In genomic region chr15:69751575-69751974, GRCh38 we compare ENCODE assay signal across 26 cellular contexts.
DNase-seq lines count a peak whose midpoint lies in the region; ATAC-seq, FAIRE-seq and TF ChIP-seq lines count a peak whose summit lies in the region.
"Had no signal": no experiment of that assay in that cellular context is flagged by ENCODE, and none has a peak within 500 bp of the region (broad histone marks: within the 10 kb centered on the region; RNA-seq: fewer than 3 reads in every experiment).

No MANE protein-coding gene starts in this region.

- H3K27ac Mint-ChIP-seq in activated CD4-positive, alpha-beta memory T cell treated with anti-CD3 and anti-CD28 coated beads for 36 hours = peak overlapping the region; percentile 55
- H3K27ac Mint-ChIP-seq in activated CD4-positive, alpha-beta memory T cell treated with anti-CD3 and anti-CD28 coated beads, Interleukin-2, amount 10 ng/mL, durations not matched to agents 7 days and 5 days = no peak overlapping the region
- H3K27ac Mint-ChIP-seq: dendritic cell treated with granulocyte-macrophage colony-stimulating factor and Interleukin-4, amounts not matched to agents 40 ng/mL and 50 ng/mL, for 4 days; stimulated activated memory B cell treated with anti-CD40 and anti-IgM and Interleukin-4, amounts not matched to agents 10 μg/mL and 1 μg/mL and 100 μg/mL, for 72 hours had no signal

- no peaks in the 10 kb centered on the region for H3K27me3 ChIP-seq in small intestine (ENCODE audit: control insufficient read depth in 2 of 2, insufficient read depth in 2 of 2, low read length in 2 of 2)
- H3K27me3 ChIP-seq: BE2C had no signal

- POLR2A ChIA-PET in activated CD4-positive, alpha-beta memory T cell treated with anti-CD3 and anti-CD28 coated beads for 36 hours (lab: Charles Lee) = interaction anchor here (0.9 kb wide), 1 partner anchor 9 kb away, joined by 3 read pairs; no protein-coding TSS in a partner anchor
- POLR2A ChIA-PET in activated CD4-positive, alpha-beta memory T cell treated with anti-CD3 and anti-CD28 coated beads, Interleukin-2, amount 10 ng/mL, durations not matched to agents 7 days and 5 days (lab: Charles Lee) = interaction anchor here (0.7 to 10.6 kb wide), 3 partner anchors 37 to 345 kb away, joined by 3 to 144 read pairs (median 3); partner anchors contain the start of gene TLE3

- intact Hi-C loops in activated CD4-positive, alpha-beta memory T cell treated with anti-CD3 and anti-CD28 coated beads for 36 hours (cut with micrococcal nuclease) = loop anchor here (10.0 kb wide), 1 partner anchor 503 kb away; no protein-coding TSS in a partner anchor

- no peak for TF ChIP-seq CTCF in fibroblast of mammary gland (conservative IDR thresholded peaks at IDR 0.05; ENCODE audit: control insufficient read depth, insufficient read depth, low read depth, low read length)

- H3K4me3 ChIP-seq in fibroblast of mammary gland (ENCODE audit: control insufficient read depth, low read depth, low read length) = no peak overlapping the region
- H3K4me3 ChIP-seq in small intestine (ENCODE audit: low read depth in 1 of 2, low read length in 2 of 2) = no peak overlapping the region
- H3K4me3 ChIP-seq: K562, smooth muscle cell had no signal

- no peaks in the 10 kb centered on the region for H3K4me1 ChIP-seq in small intestine (ENCODE audit: control insufficient read depth in 2 of 2, insufficient read depth in 1 of 2, low read depth in 1 of 2, low read length in 1 of 2)
- H3K4me1 ChIP-seq: BE2C had no signal

- peaks cover 65% of the 10 kb centered on the region for H3K4me1 Mint-ChIP-seq in activated CD4-positive, alpha-beta memory T cell treated with anti-CD3 and anti-CD28 coated beads for 36 hours (ENCODE audit: low read depth)
- H3K4me1 Mint-ChIP-seq in activated CD4-positive, alpha-beta memory T cell treated with anti-CD3 and anti-CD28 coated beads, Interleukin-2, amount 10 ng/mL, durations not matched to agents 7 days and 5 days = peaks cover 38% of the 10 kb centered on the region

- ATAC-seq in HG02623 (IDR thresholded peaks at IDR 0.05; ENCODE audit: unreplicated experiment) = no peak
- ATAC-seq in GM21390 (IDR thresholded peaks at IDR 0.05; ENCODE audit: unreplicated experiment) = no peak
- ATAC-seq in GM21717 (IDR thresholded peaks at IDR 0.05; ENCODE audit: unreplicated experiment) = no peak
- ATAC-seq: activated T-cell treated with anti-CD3 and anti-CD28 coated beads, Interleukin-2, amount 50 U/mL, for 4 hours; K562; stimulated activated memory B cell treated with anti-CD40 and anti-IgM and Interleukin-4, amounts not matched to agents 10 μg/mL and 1 μg/mL and 100 μg/mL, for 72 hours had no signal

- H3K9me3 Mint-ChIP-seq in activated CD4-positive, alpha-beta memory T cell treated with anti-CD3 and anti-CD28 coated beads for 36 hours = peaks cover 15% of the 10 kb centered on the region
- H3K9me3 Mint-ChIP-seq in activated CD4-positive, alpha-beta memory T cell treated with anti-CD3 and anti-CD28 coated beads, Interleukin-2, amount 10 ng/mL, durations not matched to agents 7 days and 5 days = peaks cover 32% of the 10 kb centered on the region

- peaks cover 19% of the 10 kb centered on the region for H3K36me3 Mint-ChIP-seq in activated CD4-positive, alpha-beta memory T cell treated with anti-CD3 and anti-CD28 coated beads for 36 hours
- peaks cover 45% of the 10 kb centered on the region for H3K36me3 Mint-ChIP-seq in activated CD4-positive, alpha-beta memory T cell treated with anti-CD3 and anti-CD28 coated beads, Interleukin-2, amount 10 ng/mL, durations not matched to agents 7 days and 5 days (ENCODE audit: low read depth)

- no peak overlapping the region for H3K27ac ChIP-seq in small intestine (ENCODE audit: low read depth in 1 of 2, low read length in 1 of 2)

- no peaks in the 10 kb centered on the region for H3K9me3 ChIP-seq in small intestine (ENCODE audit: control insufficient read depth, low read depth)
- H3K9me3 ChIP-seq: BE2C had no signal

- FAIRE-seq in small intestine (lab: Jason Lieb, UNC) = no peak
- FAIRE-seq: A204.1, endometrium, GM12891, K562 had no signal

- no peak for DNase-seq in activated CD4-positive, alpha-beta memory T cell treated with anti-CD3 and anti-CD28 coated beads for 36 hours
- DNase-seq in activated CD4-positive, alpha-beta memory T cell treated with anti-CD3 and anti-CD28 coated beads, Interleukin-2, amount 10 ng/mL, durations not matched to agents 7 days and 5 days = no peak
- DNase-seq in M059J (ENCODE audit: low read depth) = peak; percentile 25
- DNase-seq in fibroblast of mammary gland (ENCODE audit: low read depth) = peak; percentile 24
- DNase-seq in small intestine = peak; percentile 54
- DNase-seq: activated CD4-positive, CD25-positive, alpha-beta regulatory T cell treated with anti-CD3 and anti-CD28 coated beads, Interleukin-2, amount 50 U/mL, for 72 hours; activated naive CD4-positive, alpha-beta T cell treated with Interleukin-2 at 50 U/mL for 16 hours; activated T-cell treated with anti-CD3 and anti-CD28 coated beads, Interleukin-2, amount 50 U/mL, for 4 hours; anterior cingulate cortex; BE2C; caudate nucleus; DMS79 treated with DMSO at 0.1 percent for 48 hours; NCI-H1417 treated with DMSO at 0.1 percent for 48 hours; NCI-H2081 treated with DMSO at 0.1 percent for 48 hours; nucleus accumbens; SHP77 had no signal

- WGBS in small intestine, 3 donors = 21 to 48% (median 32%) methylated on average over 5 of the region's 5 CpGs

- H3K27me3 Mint-ChIP-seq in activated CD4-positive, alpha-beta memory T cell treated with anti-CD3 and anti-CD28 coated beads for 36 hours = peaks cover 11% of the 10 kb centered on the region
- H3K27me3 Mint-ChIP-seq in activated CD4-positive, alpha-beta memory T cell treated with anti-CD3 and anti-CD28 coated beads, Interleukin-2, amount 10 ng/mL, durations not matched to agents 7 days and 5 days = peaks cover 26% of the 10 kb centered on the region
- H3K27me3 Mint-ChIP-seq: stimulated activated memory B cell treated with anti-CD40 and anti-IgM and Interleukin-4, amounts not matched to agents 10 μg/mL and 1 μg/mL and 100 μg/mL, for 72 hours had no signal

- no peak overlapping the region for H3K4me3 Mint-ChIP-seq in activated CD4-positive, alpha-beta memory T cell treated with anti-CD3 and anti-CD28 coated beads for 36 hours
- H3K4me3 Mint-ChIP-seq in activated CD4-positive, alpha-beta memory T cell treated with anti-CD3 and anti-CD28 coated beads, Interleukin-2, amount 10 ng/mL, durations not matched to agents 7 days and 5 days = no peak overlapping the region
- H3K4me3 Mint-ChIP-seq: activated T-cell treated with anti-CD3 and anti-CD28 coated beads, Interleukin-2, amount 50 U/mL, for 4 hours; dendritic cell treated with granulocyte-macrophage colony-stimulating factor and Interleukin-4, amounts not matched to agents 40 ng/mL and 50 ng/mL, for 4 days; stimulated activated memory B cell treated with anti-CD40 and anti-IgM and Interleukin-4, amounts not matched to agents 10 μg/mL and 1 μg/mL and 100 μg/mL, for 72 hours had no signal

- no peaks in the 10 kb centered on the region for H3K36me3 ChIP-seq in small intestine (ENCODE audit: control insufficient read depth in 2 of 2, insufficient read depth in 2 of 2, low read length in 2 of 2)
- H3K36me3 ChIP-seq: BE2C had no signal

- CTCF ChIA-PET in activated CD4-positive, alpha-beta memory T cell treated with anti-CD3 and anti-CD28 coated beads for 36 hours (lab: Charles Lee) = interaction anchor here (1.3 to 2.4 kb wide), 3 partner anchors 11 to 23 kb away, joined by 4 to 8 read pairs (median 8); no protein-coding TSS in a partner anchor
- CTCF ChIA-PET in activated CD4-positive, alpha-beta memory T cell treated with anti-CD3 and anti-CD28 coated beads, Interleukin-2, amount 10 ng/mL, durations not matched to agents 7 days and 5 days (lab: Charles Lee) = interaction anchor here (0.7 to 1.4 kb wide), 2 partner anchors 8 to 353 kb away, joined by 3 read pairs; no protein-coding TSS in a partner anchor

Comparison
In these comparisons a context has a peak if more than half of its experiments do, and no peak if none do; other contexts are left out.
1. DNase-seq: peak in M059J (single experiment), fibroblast of mammary gland (single experiment) and small intestine (single experiment); none in activated CD4-positive, alpha-beta memory T cell treated with anti-CD3 and anti-CD28 coated beads for 36 hours (single experiment) and activated CD4-positive, alpha-beta memory T cell treated with anti-CD3 and anti-CD28 coated beads, Interleukin-2, amount 10 ng/mL, durations not matched to agents 7 days and 5 days (single experiment).